In genomic region chr11:18699269-18699596, GRCh38 we compare ENCODE assay signal across 1 cellular context.
TF ChIP-seq lines count a peak whose summit lies in the region.

No MANE protein-coding gene starts in this region.

TF ChIP-seq in IMR-90, 13 proteins besides CTCF, POLR2A, EP300 and RAD21 (continued from another document):
- no peak for TF ChIP-seq ELK1 (IDR thresholded peaks at IDR 0.05; ENCODE audit: borderline replicate concordance, low read depth, low read length)
